Comparison of ENCODE assay signal across 1 cellular context in genomic region chr11:68460741-68461283, GRCh38.
TF ChIP-seq lines count a peak whose summit lies in the region.

TSS of gene PPP6R3 (plus strand) at chr11:68460752. CDS start at chr11:68537665, 76,913 bp downstream.

TF ChIP-seq in K562, 482 proteins besides CTCF, POLR2A, EP300 and RAD21 (continued from another document and continues in another):
- peak; percentile 82 for TF ChIP-seq ZFX (CRISPR knock-in tag; IDR thresholded peaks at IDR 0.05)
- no peak for TF ChIP-seq NCOA2 (IDR thresholded peaks at IDR 0.05; ENCODE audit: partially characterized antibody in 2 of 2)
- no peak for TF ChIP-seq E2F5 (CRISPR knock-in tag; IDR thresholded peaks at IDR 0.05)
- TF ChIP-seq ARID3A (IDR thresholded peaks at IDR 0.05; ENCODE audit: borderline replicate concordance, low read depth, low read length) = no peak
- TF ChIP-seq ASH1L (IDR thresholded peaks at IDR 0.05; ENCODE audit: borderline replicate concordance, low read depth, partially characterized antibody) = no peak
- no peak for TF ChIP-seq CREB5 (CRISPR knock-in tag; IDR thresholded peaks at IDR 0.05)
- peak; percentile 46 for TF ChIP-seq PRPF4 (IDR thresholded peaks at IDR 0.05; ENCODE audit: insufficient read depth, low read depth, low read length, poor library complexity, severe bottlenecking)
- TF ChIP-seq NEUROD1 (IDR thresholded peaks at IDR 0.05; ENCODE audit: borderline replicate concordance, low read depth, low read length, partially characterized antibody) = no peak
- peak; percentile 64; the same call in 1 of the 2 replicates for TF ChIP-seq GABPA (tag; conservative IDR thresholded peaks at IDR 0.05; ENCODE audit: low read depth)
- no peak for TF ChIP-seq RFX7 (CRISPR knock-in tag; IDR thresholded peaks at IDR 0.05)
- 0 out of 2 replicates have a peak, but pooled peaks have one; percentile 31 for TF ChIP-seq KLF13 (tag; IDR thresholded peaks at IDR 0.05; ENCODE audit: borderline replicate concordance, low read depth)
- 0 out of 2 replicates have a peak, but pooled peaks have one; percentile 61 for TF ChIP-seq ERF (CRISPR knock-in tag; IDR thresholded peaks at IDR 0.05)
- no peak; the same call in 1 of the 2 replicates for TF ChIP-seq EP400 (IDR thresholded peaks at IDR 0.05)
- peak; percentile 28 to 77 for TF ChIP-seq E2F6 (IDR thresholded peaks at IDR 0.05; ENCODE audit: borderline replicate concordance in 1 of 2, extremely low read depth in 1 of 2, insufficient read depth in 1 of 2, insufficient read length in 1 of 2, low read depth in 1 of 2, low read length in 1 of 2, poor library complexity in 1 of 2, severe bottlenecking in 1 of 2)
- no peak for TF ChIP-seq HLTF (IDR thresholded peaks at IDR 0.05)
- 0 out of 4 replicates have a peak, but pooled peaks of 1 of the 2 experiments have one; percentile 2 for TF ChIP-seq SIN3A (IDR thresholded peaks at IDR 0.05; ENCODE audit: borderline replicate concordance in 2 of 2, control insufficient read depth in 1 of 2, low read depth in 2 of 2, low read length in 2 of 2)
- peak in 1 of 2 experiments; percentile 67; a peak in 2 of 4 replicates for TF ChIP-seq MAZ (CRISPR knock-in tag; conservative IDR thresholded peaks at IDR 0.05 in 1 of 2, IDR thresholded peaks at IDR 0.05 in 1 of 2)
- peak; percentile 66 for TF ChIP-seq KDM5B (IDR thresholded peaks at IDR 0.05; ENCODE audit: insufficient replicate concordance, low read depth, low read length)
- no peak for TF ChIP-seq HBP1 (CRISPR knock-in tag; IDR thresholded peaks at IDR 0.05)
- 0 out of 4 replicates have a peak, but pooled peaks of 1 of the 2 experiments have one; percentile 9 for TF ChIP-seq ZMIZ1 (IDR thresholded peaks at IDR 0.05; ENCODE audit: low read depth in 2 of 2, low read length in 2 of 2)
- peak; percentile 48 for TF ChIP-seq CHD1 (IDR thresholded peaks at IDR 0.05; ENCODE audit: low read length)
- no peak for TF ChIP-seq SRF (CRISPR knock-in tag; IDR thresholded peaks at IDR 0.05)
- no peak for TF ChIP-seq ZNF232 (CRISPR knock-in tag; IDR thresholded peaks at IDR 0.05)
- no peak for TF ChIP-seq ZNF316 (IDR thresholded peaks at IDR 0.05)
- TF ChIP-seq MYC (IDR thresholded peaks at IDR 0.05; ENCODE audit: low read depth, low read length) = peak; percentile 51
- TF ChIP-seq MYC (CRISPR knock-in tag; IDR thresholded peaks at IDR 0.05; ENCODE audit: borderline replicate concordance, low read depth) = no peak
- no peak for TF ChIP-seq NR2C2 (CRISPR knock-in tag; IDR thresholded peaks at IDR 0.05)
- TF ChIP-seq NR2C2 (tag; IDR thresholded peaks at IDR 0.05) = no peak
- no peak for TF ChIP-seq TARDBP (IDR thresholded peaks at IDR 0.05)
- no peak for TF ChIP-seq ZKSCAN8 (CRISPR knock-in tag; IDR thresholded peaks at IDR 0.05)
- peak; percentile 80 for TF ChIP-seq E2F3 (CRISPR knock-in tag; IDR thresholded peaks at IDR 0.05)
- peak; percentile 62 to 94 (median 88) for TF ChIP-seq YY1 (IDR thresholded peaks at IDR 0.05; ENCODE audit: borderline replicate concordance in 1 of 3, control insufficient read depth in 1 of 3, extremely low read depth in 1 of 3, insufficient read depth in 3 of 3, insufficient read length in 1 of 3, insufficient replicate concordance in 2 of 3, low read depth in 1 of 3, low read length in 2 of 3)
- peak; percentile 32; the same call in 1 of the 2 replicates for TF ChIP-seq CREB1 (IDR thresholded peaks at IDR 0.05)
- no peak for TF ChIP-seq CREB1 (CRISPR knock-in tag; IDR thresholded peaks at IDR 0.05)
- 0 out of 2 replicates have a peak, but pooled peaks have one; percentile 15 for TF ChIP-seq ZBTB9 (CRISPR knock-in tag; IDR thresholded peaks at IDR 0.05)
- no peak for TF ChIP-seq ZNF277 (CRISPR knock-in tag; IDR thresholded peaks at IDR 0.05; ENCODE audit: borderline replicate concordance)
- TF ChIP-seq ZNF551 (CRISPR knock-in tag; IDR thresholded peaks at IDR 0.05) = no peak
- TF ChIP-seq THAP12 (CRISPR knock-in tag; IDR thresholded peaks at IDR 0.05) = peak; percentile 36; the same call in 1 of the 2 replicates
- 0 out of 2 replicates have a peak, but pooled peaks have one; percentile 7 for TF ChIP-seq KAT7 (CRISPR knock-in tag; IDR thresholded peaks at IDR 0.05; ENCODE audit: borderline replicate concordance)
- TF ChIP-seq THRA (IDR thresholded peaks at IDR 0.05) = no peak
- TF ChIP-seq GTF2A2 (tag; IDR thresholded peaks at IDR 0.05) = peak; percentile 41; the same call in 1 of the 2 replicates
- TF ChIP-seq RB1 (IDR thresholded peaks at IDR 0.05; ENCODE audit: low read depth) = peak; percentile 93
- peak; percentile 18; the same call in 1 of the 2 replicates for TF ChIP-seq ZNF589 (CRISPR knock-in tag; IDR thresholded peaks at IDR 0.05; ENCODE audit: low read depth)
- TF ChIP-seq STAT5B (CRISPR knock-in tag; IDR thresholded peaks at IDR 0.05) = no peak
- peak; percentile 37 for TF ChIP-seq HNRNPK (IDR thresholded peaks at IDR 0.05; ENCODE audit: low read depth, low read length, poor library complexity, severe bottlenecking)
- TF ChIP-seq PYGO2 (tag; IDR thresholded peaks at IDR 0.05) = no peak
- peak; percentile 36 for TF ChIP-seq HNRNPLL (IDR thresholded peaks at IDR 0.05; ENCODE audit: low read depth, low read length, poor library complexity, severe bottlenecking)
- 0 out of 2 replicates have a peak, but pooled peaks have one; percentile 53 for TF ChIP-seq GATAD2B (IDR thresholded peaks at IDR 0.05; ENCODE audit: borderline replicate concordance)
